ENCODE assay signal across 8 cellular contexts in the genomic region with DNA sequence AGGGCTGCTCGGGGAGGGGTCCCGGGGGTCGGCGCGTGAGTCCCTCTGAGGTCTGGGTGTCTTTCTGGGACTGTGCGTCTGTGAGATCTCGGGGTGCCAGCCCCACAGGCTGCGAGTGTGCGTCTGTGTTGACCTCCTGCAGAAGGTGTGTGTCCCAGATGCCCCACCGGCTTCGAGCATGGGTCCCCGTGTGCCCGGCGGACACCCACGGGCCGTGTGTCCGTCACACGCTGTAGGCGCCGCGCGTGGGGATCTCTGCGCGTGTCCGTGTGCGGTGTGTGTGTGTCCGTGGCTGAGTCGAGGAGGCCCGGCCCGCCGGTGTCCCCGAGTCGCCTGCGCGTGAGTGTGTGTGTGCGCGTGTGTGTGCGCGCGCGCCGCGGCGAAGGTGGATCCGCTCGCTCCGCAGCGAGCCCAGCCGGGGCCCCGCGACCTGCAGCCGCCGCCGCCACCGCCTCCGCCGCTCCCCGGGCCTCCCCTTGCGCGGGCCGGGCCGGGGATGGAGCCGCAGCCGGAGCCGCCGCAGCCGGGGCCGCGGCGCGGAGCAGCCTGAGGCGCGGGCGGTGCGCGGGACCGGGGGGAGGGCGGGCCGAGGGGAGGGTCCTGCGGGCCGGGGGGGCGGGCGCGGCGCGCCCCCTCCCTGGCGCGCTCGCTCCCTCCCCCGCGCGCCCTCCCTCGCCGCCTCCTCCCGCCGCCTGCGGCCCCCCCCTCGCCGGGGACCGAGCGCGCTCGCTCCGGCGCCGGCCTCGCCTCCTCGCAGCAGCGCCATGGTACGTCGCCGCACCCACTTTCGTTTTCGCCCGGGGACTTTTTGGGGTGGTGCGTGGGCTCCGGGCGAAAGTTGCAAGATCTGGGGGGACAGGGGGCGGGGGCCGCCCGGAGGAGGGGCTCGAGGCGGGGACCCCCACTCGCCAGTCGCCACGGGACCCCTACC. TPM values are rescaled to one million over a fixed set of nuclear protein-coding genes. Genes with fewer than 3 reads are reported as not detected.
DNase-seq lines count a peak whose midpoint lies in the region; ATAC-seq, FAIRE-seq and TF ChIP-seq lines count a peak whose summit lies in the region.

No MANE protein-coding gene starts in this region.

- H3K27me3 ChIP-seq in OCI-LY3 (ENCODE audit: low read depth, low read length) = peaks cover 17% of the 10 kb centered on the region
- no peaks in the 10 kb centered on the region for H3K27me3 ChIP-seq in osteoblast (ENCODE audit: insufficient read depth, low read length)
- H3K27me3 ChIP-seq in upper lobe of right lung = no peaks in the 10 kb centered on the region

- H3K9ac ChIP-seq in OCI-LY3 (ENCODE audit: low read length) = peak overlapping the region; percentile 99

- H3K36me3 ChIP-seq in OCI-LY3 (replicated peaks; ENCODE audit: low read depth, low read length) (no peaks in the 10 kb centered on the region), osteoblast (ENCODE audit: insufficient read depth, low read length) (no peaks in the 10 kb centered on the region), upper lobe of right lung (no peaks in the 10 kb centered on the region)

- H4K20me1 ChIP-seq in OCI-LY3 (ENCODE audit: insufficient read depth, low read length) (0 out of 2 replicates have a peak, but pooled peaks cover 7% of the 10 kb centered on the region), osteoblast (ENCODE audit: insufficient read depth, low read length) (peaks cover 17% of the 10 kb centered on the region)

- intact Hi-C loops in Right ventricle myocardium inferior (cut with DNase I) = loop anchor here (1.0 kb wide), 1 partner anchor 45 kb away; no protein-coding TSS in a partner anchor
- intact Hi-C loops in cardiac septum (cut with DNase I) = no loop called here
- intact Hi-C loops in upper lobe of right lung (cut with DNase I) = no loop called here

- H3K4me3 ChIP-seq in OCI-LY3 (ENCODE audit: low read length) (peak overlapping the region; percentile 96), osteoblast (ENCODE audit: insufficient read depth, low read length) (peak overlapping the region; percentile 77), upper lobe of right lung (peak overlapping the region; percentile 91)

- DNase-seq in Right ventricle myocardium inferior (ENCODE audit: missing footprints) (peak; percentile 88), cardiac septum (ENCODE audit: low spot score) (no peak), frontal cortex (ENCODE audit: low spot score in 2 of 2) (peak; percentile 91 to 97), osteoblast (ENCODE audit: insufficient read length, low spot score, missing footprints) (peak; percentile 99), upper lobe of right lung (peak; percentile 89), KG1 (lab: John Stamatoyannopoulos, UW) (no peak)
- peak; percentile 64 for DNase-seq in activated effector memory CD4-positive, alpha-beta T cell treated with Interleukin-2 at 50 U/mL for 16 hours

- H3K4me2 ChIP-seq in OCI-LY3 (ENCODE audit: low read length) = peak overlapping the region; percentile 100
- H3K4me2 ChIP-seq in osteoblast (ENCODE audit: insufficient read depth, low read length) = peak overlapping the region; percentile 83

- H3K4me1 ChIP-seq in OCI-LY3 (ENCODE audit: low read length) (peaks cover 21% of the 10 kb centered on the region), osteoblast (ENCODE audit: insufficient read depth, low read length) (peaks cover 3% of the 10 kb centered on the region), upper lobe of right lung (peaks cover 11% of the 10 kb centered on the region)

- H3K27ac ChIP-seq in OCI-LY3 (ENCODE audit: low read length) = peak overlapping the region; percentile 70
- H3K27ac ChIP-seq in osteoblast (ENCODE audit: low read depth, low read length) = no peak overlapping the region
- peak overlapping the region; percentile 97 for H3K27ac ChIP-seq in upper lobe of right lung

- ATAC-seq in Right ventricle myocardium inferior (peak; percentile 43), upper lobe of right lung (peak; percentile 76)

- H2AFZ ChIP-seq in OCI-LY3 (ENCODE audit: low read depth, low read length) = peak overlapping the region; percentile 92
- peak overlapping the region; percentile 57 for H2AFZ ChIP-seq in osteoblast (ENCODE audit: low read length)

- peaks cover 36% of the 10 kb centered on the region for H3K79me2 ChIP-seq in OCI-LY3 (ENCODE audit: low read length)
- peaks cover 34% of the 10 kb centered on the region for H3K79me2 ChIP-seq in osteoblast (ENCODE audit: insufficient read depth, low read length)

- TF ChIP-seq CTCF in OCI-LY3 (IDR thresholded peaks at IDR 0.05; ENCODE audit: low read depth, low read length) (no peak), osteoblast (IDR thresholded peaks at IDR 0.05; ENCODE audit: extremely low read depth, low read depth, low read length) (no peak), upper lobe of right lung (IDR thresholded peaks at IDR 0.05) (no peak)

- H3K9me3 ChIP-seq in OCI-LY3 (ENCODE audit: insufficient read depth, low read length) (no peaks in the 10 kb centered on the region), osteoblast (ENCODE audit: low read depth, low read length) (no peaks in the 10 kb centered on the region), upper lobe of right lung (no peaks in the 10 kb centered on the region)

- no peak for FAIRE-seq in frontal cortex (lab: Jason Lieb, UNC)

RNA-seq across cellular contexts. Expression of gene NFIC, which starts 7.2 kb away (rescaled TPM):
- total RNA-seq in Right ventricle myocardium inferior = 164 TPM
- total RNA-seq in cardiac septum = 178 TPM
- total RNA-seq in frontal cortex = 1.2 TPM
- 57.2 and 61.2 TPM in 2 replicates for total RNA-seq in osteoblast
- 150 TPM for total RNA-seq in upper lobe of right lung

Comparison
In these comparisons a context has a peak if more than half of its experiments do, and no peak if none do; other contexts are left out.
1. DNase-seq: peak in Right ventricle myocardium inferior (single experiment), activated effector memory CD4-positive, alpha-beta T cell treated with Interleukin-2 at 50 U/mL for 16 hours (single experiment), frontal cortex (2 of 2), osteoblast (single experiment) and upper lobe of right lung (single experiment); none in cardiac septum (single experiment) and KG1 (single experiment).
2. RNA of gene NFIC, which starts 7.2 kb away (total RNA-seq): 178 TPM in cardiac septum (single experiment), 164 TPM in Right ventricle myocardium inferior (single experiment), 150 TPM in upper lobe of right lung (single experiment) and 57.2 to 61.2 TPM in osteoblast; 1.2 TPM in frontal cortex (single experiment); every median in the first group is over 10 times any median in the second.
3. Peak in every context shown above with its lines, with median percentiles within 50 percentile points of each other: H3K4me3 ChIP-seq.